ENCODE assay signal across 8 cellular contexts in the genomic region with DNA sequence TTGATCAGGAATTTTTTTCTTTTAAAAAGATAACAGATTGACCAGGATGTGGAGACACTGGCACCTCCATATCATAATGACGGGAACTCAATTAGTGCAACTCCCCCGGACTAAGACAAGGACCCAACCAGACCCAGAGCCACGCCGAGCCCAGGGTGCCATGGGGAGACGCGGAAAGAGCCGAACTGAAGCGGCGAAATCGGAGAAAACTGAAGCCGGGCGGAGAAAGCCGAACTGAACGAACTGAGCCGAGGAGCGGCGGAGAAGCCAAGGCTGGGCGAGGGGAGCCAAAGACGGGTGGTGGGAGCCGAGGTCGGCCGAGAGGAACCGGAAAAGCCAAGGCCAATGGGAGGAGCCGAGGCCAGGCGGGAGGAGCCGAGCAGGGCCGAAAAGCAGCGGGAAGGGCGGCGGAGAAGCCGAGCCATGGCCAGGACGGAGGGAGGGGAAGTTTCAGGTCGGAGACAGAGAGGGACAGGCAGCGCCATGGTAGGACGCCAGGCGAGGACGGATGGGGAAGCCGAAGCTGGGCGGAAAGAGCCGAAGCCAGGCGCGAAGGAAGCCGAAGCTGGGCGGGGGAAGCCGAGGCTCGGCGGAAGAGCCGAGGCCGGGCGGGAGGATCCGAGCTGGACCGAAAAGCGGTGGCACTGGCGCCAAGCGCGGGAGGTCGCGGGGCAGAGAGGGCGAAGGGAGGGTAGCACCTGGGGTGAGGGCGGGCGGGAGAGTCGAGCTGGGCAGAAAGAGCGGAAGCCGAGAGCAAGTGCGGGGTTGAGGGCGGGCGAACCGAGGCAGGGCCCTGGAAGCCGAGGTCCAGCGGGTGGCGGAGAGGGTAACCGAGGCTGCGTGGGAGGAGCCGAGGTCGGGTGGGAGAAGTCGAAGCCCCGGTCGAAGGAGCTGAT. TPM values are rescaled to one million over a fixed set of nuclear protein-coding genes. Genes with fewer than 3 reads are reported as not detected.
A peak's percentile ranks its signal among the peaks of the same experiment; 100 is the strongest.
DNase-seq lines count a peak whose midpoint lies in the region; ATAC-seq and TF ChIP-seq lines count a peak whose summit lies in the region.

No MANE protein-coding gene starts in this region.

- TF ChIP-seq POLR2A in right lobe of liver (IDR thresholded peaks at IDR 0.05) = peak; percentile 40

- H3K9me3 Mint-ChIP-seq in CD4-positive, CD25-positive, alpha-beta regulatory T cell = peaks cover 3 to 36% (median 12%) of the 10 kb centered on the region in 7 donors

- no peaks in the 10 kb centered on the region for H3K36me3 ChIP-seq in CD4-positive, CD25-positive, alpha-beta regulatory T cell (ENCODE audit: control insufficient read depth, insufficient read depth, low read length)
- no peaks in the 10 kb centered on the region for H3K36me3 ChIP-seq in right lobe of liver

- peak overlapping the region; percentile 92 to 99 (median 96) for H3K27ac Mint-ChIP-seq in CD4-positive, CD25-positive, alpha-beta regulatory T cell

- no peak for TF ChIP-seq CTCF in right lobe of liver (IDR thresholded peaks at IDR 0.05)

- H3K4me1 Mint-ChIP-seq in CD4-positive, CD25-positive, alpha-beta regulatory T cell = peaks cover 5 to 33% (median 19%) of the 10 kb centered on the region in 4 donors

- ATAC-seq in CD4-positive, CD25-positive, alpha-beta regulatory T cell (ENCODE audit: low read depth in 2 of 2) = peak; percentile 91
- ATAC-seq in GM19397 (IDR thresholded peaks at IDR 0.05; ENCODE audit: unreplicated experiment) (peak; percentile 81), HG03565 (IDR thresholded peaks at IDR 0.05; ENCODE audit: unreplicated experiment) (peak; percentile 66), right lobe of liver (peak; percentile 90 to 95 (median 94))

- peak overlapping the region; percentile 85 to 99 (median 94) for H3K4me3 Mint-ChIP-seq in CD4-positive, CD25-positive, alpha-beta regulatory T cell

- H3K9me3 ChIP-seq in CD4-positive, CD25-positive, alpha-beta regulatory T cell (ENCODE audit: control insufficient read depth in 2 of 2, low read length in 2 of 2) = peaks cover 9 to 24% of the 10 kb centered on the region in 2 experiments
- no peaks in the 10 kb centered on the region for H3K9me3 ChIP-seq in right lobe of liver

- H3K4me1 ChIP-seq in CD4-positive, CD25-positive, alpha-beta regulatory T cell (ENCODE audit: control insufficient read depth, insufficient read depth, low read length, poor library complexity, severe bottlenecking) = peaks cover 20% of the 10 kb centered on the region
- no peaks in the 10 kb centered on the region for H3K4me1 ChIP-seq in right lobe of liver

- peak; percentile 77 to 92 (median 87) for DNase-seq in CD4-positive, CD25-positive, alpha-beta regulatory T cell
- DNase-seq in NCI-H748 treated with DMSO at 0.1 percent for 48 hours (lab: John Stamatoyannopoulos, UW) (peak; percentile 82), dermis microvascular lymphatic vessel endothelial cell (ENCODE audit: low read depth in 2 of 2) (peak; percentile 70 to 88), right lobe of liver (peak; percentile 89 to 93 (median 91))
- peak; percentile 88 to 91 for DNase-seq in activated CD4-positive, alpha-beta T cell treated with anti-CD3 and anti-CD28 coated beads, Interleukin-2, amount 50 U/mL, for 48 hours
- peak; percentile 91 for DNase-seq in stimulated activated CD4-positive, alpha-beta T cell treated with anti-CD3 and anti-CD28 coated beads, Interleukin-4, amount 100 ng/mL, for 1 hour

- no peaks in the 10 kb centered on the region for H3K27me3 ChIP-seq in CD4-positive, CD25-positive, alpha-beta regulatory T cell (ENCODE audit: control insufficient read depth, insufficient read depth, low read length)
- H3K27me3 ChIP-seq in right lobe of liver = no peaks in the 10 kb centered on the region

- peak overlapping the region; percentile 80 for H3K27ac ChIP-seq in CD4-positive, CD25-positive, alpha-beta regulatory T cell (ENCODE audit: insufficient read depth, low read length, poor library complexity, severe bottlenecking)
- H3K27ac ChIP-seq in right lobe of liver = peak overlapping the region; percentile 84 to 94 (median 85)

- intact Hi-C loops in right lobe of liver (cut with DNase I) = no loop called here

- H3K27me3 Mint-ChIP-seq in CD4-positive, CD25-positive, alpha-beta regulatory T cell = peaks cover 14% of the 10 kb centered on the region

- peak overlapping the region; percentile 62 for H3K4me3 ChIP-seq in CD4-positive, CD25-positive, alpha-beta regulatory T cell (ENCODE audit: low read depth, low read length)
- H3K4me3 ChIP-seq in right lobe of liver = peak overlapping the region; percentile 55 to 75 (median 73)

- WGBS in right lobe of liver (ENCODE audit: insufficient coverage, low coverage, low lambda C conversion rate, missing lambda C conversion rate) = under 1% methylated on average over 74 of the region's 78 CpGs

- peaks cover 8% of the 10 kb centered on the region for H3K36me3 Mint-ChIP-seq in CD4-positive, CD25-positive, alpha-beta regulatory T cell

RNA-seq across cellular contexts. Expression of a gene that starts 29.4 kb away (rescaled TPM):
- total RNA-seq in CD4-positive, CD25-positive, alpha-beta regulatory T cell = 10.7 TPM
- polyA plus RNA-seq in CD4-positive, CD25-positive, alpha-beta regulatory T cell = 1 to 10 TPM; 2.0 to 7.2 (median 5.6) TPM
- total RNA-seq in dermis microvascular lymphatic vessel endothelial cell = 14.0 and 16.2 TPM in 2 replicates
- total RNA-seq in right lobe of liver = 1 to 10 TPM; 3.2 to 3.9 (median 3.5) TPM

RNA-seq across cellular contexts. Expression of a gene that starts 40.5 kb away (rescaled TPM):
- not detected for total RNA-seq in CD4-positive, CD25-positive, alpha-beta regulatory T cell
- not detected for polyA plus RNA-seq in CD4-positive, CD25-positive, alpha-beta regulatory T cell
- not detected in 2 replicates for total RNA-seq in dermis microvascular lymphatic vessel endothelial cell
- total RNA-seq in right lobe of liver = not detected

RNA-seq across cellular contexts. Expression of a gene that starts 49.8 kb away (rescaled TPM):
- not detected for total RNA-seq in CD4-positive, CD25-positive, alpha-beta regulatory T cell
- polyA plus RNA-seq in CD4-positive, CD25-positive, alpha-beta regulatory T cell = not detected
- total RNA-seq in dermis microvascular lymphatic vessel endothelial cell = not detected in 2 replicates
- total RNA-seq in right lobe of liver = not detected

RNA-seq across cellular contexts. Expression of a gene that starts 59.0 kb away (rescaled TPM):
- not detected for total RNA-seq in CD4-positive, CD25-positive, alpha-beta regulatory T cell
- polyA plus RNA-seq in CD4-positive, CD25-positive, alpha-beta regulatory T cell = not detected
- total RNA-seq in dermis microvascular lymphatic vessel endothelial cell (not detected in 2 replicates), right lobe of liver (not detected)

Comparison
In these comparisons a context has a peak if more than half of its experiments do, and no peak if none do; other contexts are left out.
1. Peak in every context shown above with its lines: DNase-seq, ATAC-seq, H3K4me3 ChIP-seq and H3K27ac ChIP-seq.